8 cellular contexts compared by ENCODE assay signal in genomic region chr9:105405514-105406131, GRCh38. TPM values are rescaled to one million over a fixed set of nuclear protein-coding genes. Genes with fewer than 3 reads are reported as not detected.
DNase-seq lines count a peak whose midpoint lies in the region; FAIRE-seq and TF ChIP-seq lines count a peak whose summit lies in the region.

No MANE protein-coding gene starts in this region.

- H3K9ac ChIP-seq in neural progenitor cell (no peak overlapping the region), kidney (ENCODE audit: low read length in 2 of 2) (no peak overlapping the region)

- no peaks in the 10 kb centered on the region for H3K79me2 ChIP-seq in neural progenitor cell (ENCODE audit: low read depth)

- H3K4me3 ChIP-seq in neural progenitor cell (no peak overlapping the region), kidney (ENCODE audit: low read length in 2 of 2) (no peak overlapping the region)

- intact Hi-C loops in kidney (cut with DNase I), result no loop called here
- intact Hi-C loops in cardiac septum (cut with DNase I), result no loop called here

- H3K4me1 Mint-ChIP-seq in neural progenitor cell (peaks cover 12% of the 10 kb centered on the region), osteocyte (ENCODE audit: unreplicated experiment) (no peaks in the 10 kb centered on the region)

- no peaks in the 10 kb centered on the region for H4K20me1 ChIP-seq in neural progenitor cell (ENCODE audit: low read depth)

- H2AFZ ChIP-seq in neural progenitor cell (replicated peaks), result no peak overlapping the region

- H3K4me1 ChIP-seq in neural progenitor cell (peaks cover 31% of the 10 kb centered on the region), kidney (ENCODE audit: control insufficient read depth in 1 of 2, insufficient read depth in 1 of 2, low read depth in 1 of 2, low read length in 2 of 2) (no peaks in the 10 kb centered on the region)

- H3K4me2 ChIP-seq in neural progenitor cell, result no peak overlapping the region

- peaks cover 2% of the 10 kb centered on the region for H3K27me3 Mint-ChIP-seq in neural progenitor cell (ENCODE audit: insufficient read depth, low read depth)
- H3K27me3 Mint-ChIP-seq in osteocyte (ENCODE audit: unreplicated experiment), result peaks cover 11% of the 10 kb centered on the region

- no peaks in the 10 kb centered on the region for H3K27me3 ChIP-seq in neural progenitor cell

- no peak overlapping the region for H3K4me3 Mint-ChIP-seq in neural progenitor cell
- no peak overlapping the region for H3K4me3 Mint-ChIP-seq in osteocyte (ENCODE audit: unreplicated experiment)

- H3K27ac Mint-ChIP-seq in neural progenitor cell (no peak overlapping the region), osteocyte (ENCODE audit: unreplicated experiment) (no peak overlapping the region)

- H3K36me3 Mint-ChIP-seq in neural progenitor cell, result peaks cover 6% of the 10 kb centered on the region
- H3K36me3 Mint-ChIP-seq in osteocyte (ENCODE audit: unreplicated experiment), result peaks cover 7% of the 10 kb centered on the region

- peaks cover 14% of the 10 kb centered on the region for H3F3A ChIP-seq in neural progenitor cell (ENCODE audit: low read depth)

- no peak for DNase-seq in GM12892 (ENCODE audit: insufficient read length)
- no peak for DNase-seq in H54 (ENCODE audit: insufficient read length, low spot score)
- DNase-seq in MV-4-11 (lab: John Stamatoyannopoulos, UW), result peak; percentile 44
- peak; percentile 38 for DNase-seq in activated CD8-positive, alpha-beta memory T cell treated with anti-CD3 and anti-CD28 coated beads, Interleukin-2, amount 50 U/mL, for 4 hours
- DNase-seq in neural progenitor cell (ENCODE audit: low spot score), result peak; percentile 25
- DNase-seq in osteocyte (ENCODE audit: extremely low spot score, unreplicated experiment), result no peak
- no peak for DNase-seq in kidney
- no peak for DNase-seq in cardiac septum (ENCODE audit: low spot score)

- H3K9me3 ChIP-seq in neural progenitor cell (ENCODE audit: low read depth), result no peaks in the 10 kb centered on the region
- peaks cover under 1 to 4% of the 10 kb centered on the region in 2 donors for H3K9me3 ChIP-seq in kidney (ENCODE audit: control insufficient read depth in 1 of 2, low read length in 2 of 2)

- H3K36me3 ChIP-seq in neural progenitor cell (no peaks in the 10 kb centered on the region), kidney (ENCODE audit: control insufficient read depth in 1 of 2, insufficient read depth in 2 of 2, low read length in 2 of 2) (no peaks in the 10 kb centered on the region)

- H3K27ac ChIP-seq in neural progenitor cell, result no peak overlapping the region
- H3K27ac ChIP-seq in kidney (ENCODE audit: low read depth in 2 of 2, low read length in 2 of 2), result no peak overlapping the region

- TF ChIP-seq CTCF in neural progenitor cell (IDR thresholded peaks at IDR 0.05), result no peak
- TF ChIP-seq CTCF in osteocyte (IDR thresholded peaks at IDR 0.05), result no peak
- no peak for TF ChIP-seq CTCF in kidney (IDR thresholded peaks at IDR 0.05; ENCODE audit: borderline replicate concordance, extremely low read depth, insufficient read depth)

- TF ChIP-seq POLR2A in GM12892 (IDR thresholded peaks at IDR 0.05; ENCODE audit: low read depth, low read length) (no peak), H54 (IDR thresholded peaks at IDR 0.05; ENCODE audit: low read depth, low read length) (no peak)

- H3K9me3 Mint-ChIP-seq in neural progenitor cell (peaks cover 11% of the 10 kb centered on the region), osteocyte (ENCODE audit: unreplicated experiment) (peaks cover 19% of the 10 kb centered on the region)

- FAIRE-seq in GM12892 (lab: Jason Lieb, UNC) (peak; percentile 85), H54 (lab: Jason Lieb, UNC) (peak; percentile 36), kidney (lab: Jason Lieb, UNC) (no peak)

RNA-seq across cellular contexts. Expression of gene FSD1L, which starts 42.2 kb away (rescaled TPM):
- 13.2 TPM for polyA plus RNA-seq in GM12892 (2012; ENCODE audit: missing spikeins)
- 11.5 and 19.8 TPM in 2 replicates for total RNA-seq in neural progenitor cell (ENCODE audit: low replicate concordance)
- total RNA-seq in osteocyte, result 6.2 and 6.6 TPM in 2 replicates
- total RNA-seq in kidney, result 13.2 TPM
- polyA plus RNA-seq in kidney (ENCODE audit: insufficient read depth, low read depth, low replicate concordance), result 1.4 TPM
- 10.8 TPM for total RNA-seq in cardiac septum

Comparison
In these comparisons a context has a peak if more than half of its experiments do, and no peak if none do; other contexts are left out.
1. DNase-seq: peak in MV-4-11 (single experiment), activated CD8-positive, alpha-beta memory T cell treated with anti-CD3 and anti-CD28 coated beads, Interleukin-2, amount 50 U/mL, for 4 hours (single experiment) and neural progenitor cell (single experiment); none in GM12892 (single experiment), H54 (single experiment), osteocyte (single experiment), kidney (single experiment) and cardiac septum (single experiment).